10 cellular contexts compared by ENCODE assay signal in the genomic region with DNA sequence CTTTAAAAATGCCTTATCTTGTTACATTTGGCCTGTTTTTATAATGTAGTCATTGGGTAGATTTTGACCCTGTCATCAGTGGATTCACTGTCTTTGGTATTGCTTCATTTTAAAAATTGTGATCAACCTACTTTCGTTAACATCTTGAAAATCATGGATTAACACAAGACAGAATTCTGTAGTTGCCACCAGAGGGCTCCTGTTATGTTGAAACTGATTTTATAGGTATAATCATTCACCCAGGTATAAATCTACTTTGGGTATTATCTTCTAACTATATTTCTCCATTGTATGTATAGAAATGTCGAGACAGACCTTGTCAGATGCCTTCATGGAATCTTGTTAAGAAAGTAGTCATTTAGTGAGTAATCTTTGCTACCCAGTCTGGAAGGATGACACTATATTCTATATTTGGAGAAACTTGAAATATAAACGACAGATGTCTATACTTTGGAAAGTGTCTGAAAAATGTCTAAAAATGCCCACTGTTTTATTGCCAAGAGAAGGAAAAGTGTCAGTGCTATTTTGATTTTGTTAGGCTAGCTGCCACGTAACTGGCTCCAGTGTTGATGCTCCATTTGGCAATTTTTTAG.
DNase-seq lines count a peak whose midpoint lies in the region; ATAC-seq and TF ChIP-seq lines count a peak whose summit lies in the region.
"Had no signal": no experiment of that assay in that cellular context is flagged by ENCODE, and none has a peak within 500 bp of the region (broad histone marks: within the 10 kb centered on the region; RNA-seq: fewer than 3 reads in every experiment).

No MANE protein-coding gene starts in this region.

- H3K36me3 Mint-ChIP-seq in GM23338 (ENCODE audit: low read depth) = no peaks in the 10 kb centered on the region; the same call in 2 of the 3 replicates
- peaks cover 2% of the 10 kb centered on the region for H3K36me3 Mint-ChIP-seq in activated naive CD8-positive, alpha-beta T cell treated with anti-CD3 and anti-CD28 coated beads, Interleukin-2, amount 50 U/mL, for 24 hours (ENCODE audit: low read depth)

- no peaks in the 10 kb centered on the region for H3K27me3 Mint-ChIP-seq in GM23338 (ENCODE audit: insufficient read depth, low read depth, poor library complexity)
- no peaks in the 10 kb centered on the region for H3K27me3 Mint-ChIP-seq in activated naive CD8-positive, alpha-beta T cell treated with anti-CD3 and anti-CD28 coated beads, Interleukin-2, amount 50 U/mL, for 24 hours

- 77 to 85% (median 78%) methylated on average over 4 of the region's 4 CpGs for WGBS in adrenal gland, 4 donors
- WGBS in lower leg skin, 2 donors = 83 to 87% methylated on average over 4 of the region's 4 CpGs

- no peaks in the 10 kb centered on the region for H3K4me1 ChIP-seq in GM23338 (ENCODE audit: insufficient read depth)
- no peaks in the 10 kb centered on the region for H3K4me1 ChIP-seq in adrenal gland (replicated peaks in 1 of 2)

- no peaks in the 10 kb centered on the region for H3K36me3 ChIP-seq in GM23338 (ENCODE audit: insufficient read depth)
- H3K36me3 ChIP-seq in adrenal gland (replicated peaks in 1 of 2) = no peaks in the 10 kb centered on the region
- H3K36me3 ChIP-seq in kidney epithelial cell (ENCODE audit: control insufficient read depth, insufficient read depth, low read length) = no peaks in the 10 kb centered on the region

- H3K4me1 Mint-ChIP-seq in GM23338 = peaks cover 10% of the 10 kb centered on the region
- no peaks in the 10 kb centered on the region for H3K4me1 Mint-ChIP-seq in activated naive CD8-positive, alpha-beta T cell treated with anti-CD3 and anti-CD28 coated beads, Interleukin-2, amount 50 U/mL, for 24 hours

- TF ChIP-seq CTCF in AG09309 (IDR thresholded peaks at IDR 0.05; ENCODE audit: control insufficient read depth, insufficient read depth, low read depth, low read length, missing control alignments) = peak; percentile 35
- TF ChIP-seq CTCF in GM23338 (conservative IDR thresholded peaks at IDR 0.05; ENCODE audit: low read depth in 2 of 2) = peak; percentile 26 to 63; a peak in 3 of 4 replicates
- peak; percentile 12 to 61 (median 44) for TF ChIP-seq CTCF in adrenal gland (IDR thresholded peaks at IDR 0.05)
- peak; percentile 39 for TF ChIP-seq CTCF in kidney epithelial cell (IDR thresholded peaks at IDR 0.05; ENCODE audit: insufficient read depth, low read length, poor library complexity, severe bottlenecking)
- no peak for TF ChIP-seq CTCF in lower leg skin (IDR thresholded peaks at IDR 0.05)

- H2AFZ ChIP-seq in GM23338 = no peak overlapping the region

- TF ChIP-seq POLR2A in adrenal gland (IDR thresholded peaks at IDR 0.05) (no peak), lower leg skin (IDR thresholded peaks at IDR 0.05) (no peak)

- H3K4me3 Mint-ChIP-seq in GM23338 = no peak overlapping the region
- no peak overlapping the region for H3K4me3 Mint-ChIP-seq in activated naive CD8-positive, alpha-beta T cell treated with anti-CD3 and anti-CD28 coated beads, Interleukin-2, amount 50 U/mL, for 24 hours

- no peaks in the 10 kb centered on the region for H3K27me3 ChIP-seq in GM23338 (ENCODE audit: insufficient read depth)
- H3K27me3 ChIP-seq in adrenal gland = no peaks in the 10 kb centered on the region
- no peaks in the 10 kb centered on the region for H3K27me3 ChIP-seq in kidney epithelial cell (ENCODE audit: control insufficient read depth, insufficient read depth, low read length)
- H3K27me3 ChIP-seq: neutrophil had no signal

- H3K9me2 ChIP-seq in GM23338 (ENCODE audit: insufficient read depth) = no peaks in the 10 kb centered on the region

- no peak overlapping the region for H3K27ac ChIP-seq in GM23338 (ENCODE audit: low read depth)
- no peak overlapping the region for H3K27ac ChIP-seq in adrenal gland
- H3K27ac ChIP-seq: neutrophil had no signal

- DNase-seq in AG09309 (ENCODE audit: low read depth) (no peak), GM23338 (ENCODE audit: low spot score) (peak; percentile 33), adrenal gland (peak in 2 of 7 donors; percentile 15 to 18), kidney epithelial cell (ENCODE audit: low read depth) (no peak), lower leg skin (ENCODE audit: low spot score in 2 of 2) (no peak)
- DNase-seq in activated naive CD8-positive, alpha-beta T cell treated with anti-CD3 and anti-CD28 coated beads, Interleukin-2, amount 50 U/mL, for 24 hours = no peak
- no peak for DNase-seq in stimulated activated CD4-positive, alpha-beta T cell treated with anti-CD3 and anti-CD28 coated beads, Interleukin-15, amount 100 ng/mL, for 24 hours
- DNase-seq in stimulated activated CD4-positive, alpha-beta T cell treated with anti-CD3 and anti-CD28 coated beads, Interleukin-4, amount 100 ng/mL, for 24 hours = no peak
- DNase-seq: NCI-H1694 had no signal

- no peaks in the 10 kb centered on the region for H3K9me3 Mint-ChIP-seq in GM23338
- H3K9me3 Mint-ChIP-seq in activated naive CD8-positive, alpha-beta T cell treated with anti-CD3 and anti-CD28 coated beads, Interleukin-2, amount 50 U/mL, for 24 hours = peaks cover 4% of the 10 kb centered on the region

- H3F3A ChIP-seq in GM23338 (replicated peaks; ENCODE audit: low read depth) = no peaks in the 10 kb centered on the region

- H4K20me1 ChIP-seq in GM23338 (replicated peaks; ENCODE audit: insufficient read depth) = no peaks in the 10 kb centered on the region; the same call in 1 of the 2 replicates

- no peaks in the 10 kb centered on the region for H3K9me3 ChIP-seq in adrenal gland (replicated peaks in 1 of 3)
- H3K9me3 ChIP-seq: neutrophil had no signal

- ATAC-seq in GM23338 = no peak
- ATAC-seq in activated naive CD8-positive, alpha-beta T cell treated with anti-CD3 and anti-CD28 coated beads, Interleukin-2, amount 50 U/mL, for 24 hours = no peak

- no peak overlapping the region for H3K27ac Mint-ChIP-seq in GM23338
- no peak overlapping the region for H3K27ac Mint-ChIP-seq in activated naive CD8-positive, alpha-beta T cell treated with anti-CD3 and anti-CD28 coated beads, Interleukin-2, amount 50 U/mL, for 24 hours

- H3K79me2 ChIP-seq in GM23338 (replicated peaks; ENCODE audit: insufficient read depth) = no peaks in the 10 kb centered on the region

- intact Hi-C loops in adrenal gland (cut with DNase I) (no loop called here), lower leg skin (cut with DNase I; ENCODE audit: low total_unique reads) (no loop called here)

- H3K4me3 ChIP-seq in AG09309 (ENCODE audit: control insufficient read depth, low read depth, low read length) (no peak overlapping the region), GM23338 (no peak overlapping the region), adrenal gland (no peak overlapping the region), kidney epithelial cell (ENCODE audit: low read depth, low read length) (no peak overlapping the region), lower leg skin (ENCODE audit: low read depth, poor library complexity, severe bottlenecking) (no peak overlapping the region)

- no peak overlapping the region for H3K4me2 ChIP-seq in GM23338

TF ChIP-seq in GM23338, 12 proteins besides CTCF, POLR2A, EP300 and RAD21:
- TF ChIP-seq JUNB (IDR thresholded peaks at IDR 0.05; ENCODE audit: unreplicated experiment) (no peak), ZNF114 (CRISPR knock-in tag; IDR thresholded peaks at IDR 0.05) (no peak)

Comparison
In these comparisons a context has a peak if more than half of its experiments do, and no peak if none do; other contexts are left out.
1. CTCF ChIP-seq: peak in AG09309 (single experiment), GM23338 (2 of 2), adrenal gland (6 of 6) and kidney epithelial cell (single experiment); none in lower leg skin (0 of 3).